16 cellular contexts compared by ENCODE assay signal in genomic region chr7:45161138-45161537, GRCh38. TPM values are rescaled to one million over a fixed set of nuclear protein-coding genes. Genes with fewer than 3 reads are reported as not detected.
DNase-seq lines count a peak whose midpoint lies in the region; ATAC-seq and TF ChIP-seq lines count a peak whose summit lies in the region.
"Had no signal": no experiment of that assay in that cellular context is flagged by ENCODE, and none has a peak within 500 bp of the region (broad histone marks: within the 10 kb centered on the region; RNA-seq: fewer than 3 reads in every experiment).

No MANE protein-coding gene starts in this region.

- H3K36me3 Mint-ChIP-seq in activated CD8-positive, alpha-beta T cell treated with anti-CD3 and anti-CD28 coated beads, Interleukin-2, amount 10 ng/mL, durations not matched to agents 7 days and 5 days (ENCODE audit: low read depth): no peaks in the 10 kb centered on the region
- H3K36me3 Mint-ChIP-seq in activated CD8-positive, alpha-beta T cell treated with anti-CD3 and anti-CD28 coated beads for 36 hours (ENCODE audit: low read depth): no peaks in the 10 kb centered on the region
- H3K36me3 Mint-ChIP-seq in stimulated activated naive B cell treated with anti-CD40 and anti-IgM and Interleukin-4, amounts not matched to agents 10 μg/mL and 1 μg/mL and 100 μg/mL, for 72 hours: no peaks in the 10 kb centered on the region
- H3K36me3 Mint-ChIP-seq: CD4-positive, CD25-positive, alpha-beta regulatory T cell had no signal

- H3K27ac ChIP-seq in coronary artery: peak overlapping the region in 1 of 2 donors; percentile 22

- no peak for TF ChIP-seq CTCF in activated CD8-positive, alpha-beta T cell treated with anti-CD3 and anti-CD28 coated beads for 36 hours (IDR thresholded peaks at IDR 0.05)
- no peak for TF ChIP-seq CTCF in coronary artery (IDR thresholded peaks at IDR 0.05)

- ATAC-seq in activated CD8-positive, alpha-beta T cell treated with anti-CD3 and anti-CD28 coated beads, Interleukin-2, amount 10 ng/mL, durations not matched to agents 7 days and 5 days: no peak
- no peak for ATAC-seq in activated CD8-positive, alpha-beta T cell treated with anti-CD3 and anti-CD28 coated beads for 36 hours
- ATAC-seq in stimulated activated naive B cell treated with anti-CD40 and anti-IgM and Interleukin-4, amounts not matched to agents 10 μg/mL and 1 μg/mL and 100 μg/mL, for 72 hours (replicated peaks): no peak
- ATAC-seq in HG02840 (IDR thresholded peaks at IDR 0.05; ENCODE audit: low FRiP score, unreplicated experiment): no peak
- ATAC-seq: Panc1 had no signal

- H3K27ac Mint-ChIP-seq in activated CD8-positive, alpha-beta T cell treated with anti-CD3 and anti-CD28 coated beads, Interleukin-2, amount 10 ng/mL, durations not matched to agents 7 days and 5 days: peak overlapping the region; percentile 16
- no peak overlapping the region for H3K27ac Mint-ChIP-seq in activated CD8-positive, alpha-beta T cell treated with anti-CD3 and anti-CD28 coated beads for 36 hours
- H3K27ac Mint-ChIP-seq in stimulated activated naive B cell treated with anti-CD40 and anti-IgM and Interleukin-4, amounts not matched to agents 10 μg/mL and 1 μg/mL and 100 μg/mL, for 72 hours: peak overlapping the region; percentile 70

- intact Hi-C loops in activated CD8-positive, alpha-beta T cell treated with anti-CD3 and anti-CD28 coated beads for 36 hours (cut with micrococcal nuclease): no loop called here

- peaks cover 9% of the 10 kb centered on the region for H3K4me1 Mint-ChIP-seq in activated CD8-positive, alpha-beta T cell treated with anti-CD3 and anti-CD28 coated beads, Interleukin-2, amount 10 ng/mL, durations not matched to agents 7 days and 5 days (ENCODE audit: low read depth)
- H3K4me1 Mint-ChIP-seq in activated CD8-positive, alpha-beta T cell treated with anti-CD3 and anti-CD28 coated beads for 36 hours (ENCODE audit: low read depth): peaks cover 2% of the 10 kb centered on the region
- peaks cover 11 to 22% of the 10 kb centered on the region in 2 donors for H3K4me1 Mint-ChIP-seq in stimulated activated naive B cell treated with anti-CD40 and anti-IgM and Interleukin-4, amounts not matched to agents 10 μg/mL and 1 μg/mL and 100 μg/mL, for 72 hours

- DNase-seq in activated CD8-positive, alpha-beta T cell treated with anti-CD3 and anti-CD28 coated beads, Interleukin-2, amount 10 ng/mL, durations not matched to agents 7 days and 5 days: no peak
- no peak for DNase-seq in activated CD8-positive, alpha-beta T cell treated with anti-CD3 and anti-CD28 coated beads for 36 hours
- DNase-seq in D341Med (ENCODE audit: low spot score) (peak; percentile 10), coronary artery (ENCODE audit: low spot score) (peak; percentile 55), SHP77 treated with DMSO at 0.1 percent for 48 hours (lab: John Stamatoyannopoulos, UW) (no peak), NCI-H2029 treated with DMSO at 0.1 percent for 48 hours (lab: John Stamatoyannopoulos, UW) (no peak)
- DNase-seq in stimulated activated naive B cell treated with anti-CD40 and anti-IgM and Interleukin-4, amounts not matched to agents 10 μg/mL and 1 μg/mL and 100 μg/mL, for 72 hours: no peak
- DNase-seq: CD4-positive, CD25-positive, alpha-beta regulatory T cell; H9; MG63; NCI-H1092 treated with DMSO at 0.1 percent for 48 hours; NCI-H1694; NCI-H446; NCI-H774 had no signal

- CTCF ChIA-PET in activated CD8-positive, alpha-beta T cell treated with anti-CD3 and anti-CD28 coated beads, Interleukin-2, amount 10 ng/mL, durations not matched to agents 7 days and 5 days (lab: Charles Lee): interaction anchor here (1.0 kb wide), 1 partner anchor 11 kb away, joined by 3 read pairs; no protein-coding TSS in a partner anchor
- CTCF ChIA-PET in activated CD8-positive, alpha-beta T cell treated with anti-CD3 and anti-CD28 coated beads for 36 hours (lab: Charles Lee): interaction anchor here (2.1 kb wide), 1 partner anchor 99 kb away, joined by 14 read pairs; no protein-coding TSS in a partner anchor

- no peaks in the 10 kb centered on the region for H3K9me3 Mint-ChIP-seq in activated CD8-positive, alpha-beta T cell treated with anti-CD3 and anti-CD28 coated beads, Interleukin-2, amount 10 ng/mL, durations not matched to agents 7 days and 5 days (ENCODE audit: insufficient read depth)
- no peaks in the 10 kb centered on the region for H3K9me3 Mint-ChIP-seq in activated CD8-positive, alpha-beta T cell treated with anti-CD3 and anti-CD28 coated beads for 36 hours
- H3K9me3 Mint-ChIP-seq in stimulated activated naive B cell treated with anti-CD40 and anti-IgM and Interleukin-4, amounts not matched to agents 10 μg/mL and 1 μg/mL and 100 μg/mL, for 72 hours: peaks cover 7 to 10% of the 10 kb centered on the region in 2 donors

- H3K4me3 ChIP-seq in coronary artery: peak overlapping the region; percentile 23
- H3K4me3 ChIP-seq: MG63 had no signal

- no peak overlapping the region for H3K4me3 Mint-ChIP-seq in activated CD8-positive, alpha-beta T cell treated with anti-CD3 and anti-CD28 coated beads, Interleukin-2, amount 10 ng/mL, durations not matched to agents 7 days and 5 days
- no peak overlapping the region for H3K4me3 Mint-ChIP-seq in activated CD8-positive, alpha-beta T cell treated with anti-CD3 and anti-CD28 coated beads for 36 hours
- H3K4me3 Mint-ChIP-seq in stimulated activated naive B cell treated with anti-CD40 and anti-IgM and Interleukin-4, amounts not matched to agents 10 μg/mL and 1 μg/mL and 100 μg/mL, for 72 hours: no peak overlapping the region
- H3K4me3 Mint-ChIP-seq: CD4-positive, CD25-positive, alpha-beta regulatory T cell; H9 had no signal

- POLR2A ChIA-PET in activated CD8-positive, alpha-beta T cell treated with anti-CD3 and anti-CD28 coated beads, Interleukin-2, amount 10 ng/mL, durations not matched to agents 7 days and 5 days (lab: Charles Lee): no interaction called here
- POLR2A ChIA-PET in activated CD8-positive, alpha-beta T cell treated with anti-CD3 and anti-CD28 coated beads for 36 hours (lab: Charles Lee): no interaction called here

- H3K27me3 Mint-ChIP-seq in activated CD8-positive, alpha-beta T cell treated with anti-CD3 and anti-CD28 coated beads, Interleukin-2, amount 10 ng/mL, durations not matched to agents 7 days and 5 days (ENCODE audit: low read depth): peaks cover 33% of the 10 kb centered on the region
- peaks cover 20% of the 10 kb centered on the region for H3K27me3 Mint-ChIP-seq in activated CD8-positive, alpha-beta T cell treated with anti-CD3 and anti-CD28 coated beads for 36 hours
- peaks cover 46 to 63% of the 10 kb centered on the region in 2 donors for H3K27me3 Mint-ChIP-seq in stimulated activated naive B cell treated with anti-CD40 and anti-IgM and Interleukin-4, amounts not matched to agents 10 μg/mL and 1 μg/mL and 100 μg/mL, for 72 hours

RNA-seq across cellular contexts. Expression of gene RAMP3, which starts 3.5 kb away (rescaled TPM):
- not detected for total RNA-seq in activated CD8-positive, alpha-beta T cell treated with anti-CD3 and anti-CD28 coated beads, Interleukin-2, amount 10 ng/mL, durations not matched to agents 7 days and 5 days
- not detected for total RNA-seq in activated CD8-positive, alpha-beta T cell treated with anti-CD3 and anti-CD28 coated beads for 36 hours
- total RNA-seq: CD4-positive, CD25-positive, alpha-beta regulatory T cell had no signal

RNA-seq across cellular contexts. Expression of gene TBRG4, which starts 49.6 kb away (rescaled TPM):
- total RNA-seq in activated CD8-positive, alpha-beta T cell treated with anti-CD3 and anti-CD28 coated beads, Interleukin-2, amount 10 ng/mL, durations not matched to agents 7 days and 5 days: 100 to 1,000 TPM; 133 to 137 TPM
- total RNA-seq in activated CD8-positive, alpha-beta T cell treated with anti-CD3 and anti-CD28 coated beads for 36 hours: 100 to 1,000 TPM; 197 TPM

Comparison
In these comparisons a context has a peak if more than half of its experiments do, and no peak if none do; other contexts are left out.
1. DNase-seq: peak in D341Med (single experiment) and coronary artery (single experiment); none in activated CD8-positive, alpha-beta T cell treated with anti-CD3 and anti-CD28 coated beads, Interleukin-2, amount 10 ng/mL, durations not matched to agents 7 days and 5 days (single experiment), activated CD8-positive, alpha-beta T cell treated with anti-CD3 and anti-CD28 coated beads for 36 hours (single experiment), stimulated activated naive B cell treated with anti-CD40 and anti-IgM and Interleukin-4, amounts not matched to agents 10 μg/mL and 1 μg/mL and 100 μg/mL, for 72 hours (single experiment), SHP77 treated with DMSO at 0.1 percent for 48 hours (single experiment) and NCI-H2029 treated with DMSO at 0.1 percent for 48 hours (single experiment).